Comparison of ENCODE assay signal across 13 cellular contexts in the genomic region with DNA sequence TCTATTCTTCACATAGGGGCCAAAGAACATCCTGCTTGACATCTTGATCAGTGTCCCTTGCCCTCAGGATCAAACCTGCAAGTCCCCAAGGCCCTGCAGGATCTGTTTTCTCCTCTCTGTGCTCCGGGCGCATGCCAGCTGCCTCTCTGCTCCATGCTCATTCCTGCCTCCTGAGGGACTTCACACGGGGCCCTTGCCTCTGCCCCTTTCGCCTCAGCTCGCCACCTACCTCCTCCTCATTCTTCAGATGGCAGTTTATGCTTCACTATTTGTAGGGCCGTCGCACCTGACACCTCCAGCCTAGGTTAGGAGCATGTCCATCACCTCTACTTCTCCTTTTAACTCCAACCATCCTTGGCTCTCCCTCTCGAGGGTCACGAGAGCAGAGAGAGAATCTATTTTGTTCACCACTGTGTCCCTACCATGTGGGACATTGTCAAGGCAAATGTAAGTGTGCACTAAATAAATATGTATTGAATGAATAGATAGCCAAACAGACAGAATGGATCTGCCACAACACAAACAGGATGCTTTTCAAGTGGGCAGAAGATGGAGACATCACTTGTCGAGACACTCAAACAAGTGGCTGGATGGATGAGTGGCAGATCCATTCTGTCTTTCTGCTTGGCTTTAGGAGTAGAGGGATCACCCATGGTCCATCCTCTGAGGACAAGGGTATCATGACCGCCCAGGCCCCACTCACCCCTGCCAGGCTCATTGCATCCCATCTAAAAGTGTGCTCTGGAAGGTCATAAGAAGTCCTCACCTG. TPM values are rescaled to one million over a fixed set of nuclear protein-coding genes. Genes with fewer than 3 reads are reported as not detected.
DNase-seq lines count a peak whose midpoint lies in the region; ATAC-seq and TF ChIP-seq lines count a peak whose summit lies in the region.
"Had no signal": no experiment of that assay in that cellular context is flagged by ENCODE, and none has a peak within 500 bp of the region (broad histone marks: within the 10 kb centered on the region; RNA-seq: fewer than 3 reads in every experiment).

No MANE protein-coding gene starts in this region.

- peak overlapping the region; percentile 87 for H3K27ac Mint-ChIP-seq in endothelial cell (ENCODE audit: unreplicated experiment)
- peak overlapping the region; percentile 91 to 99 (median 99) for H3K27ac Mint-ChIP-seq in nephron
- H3K27ac Mint-ChIP-seq: activated CD4-positive, alpha-beta T cell treated with anti-CD3 and anti-CD28 coated beads for 36 hours had no signal

- POLR2A ChIA-PET in OCI-LY7 (lab: Charles Lee): interaction anchor here (0.6 kb wide), 1 partner anchor 80 kb away, joined by 4 read pairs; no protein-coding TSS in a partner anchor

- H3K27ac ChIP-seq in 22Rv1 (peak overlapping the region; percentile 31), OCI-LY7 (ENCODE audit: low read depth, low read length, poor library complexity, severe bottlenecking) (no peak overlapping the region)
- H3K27ac ChIP-seq: C4-2B had no signal

- peaks cover 7% of the 10 kb centered on the region; the same call in 1 of the 2 replicates for H3K79me2 ChIP-seq in OCI-LY7 (ENCODE audit: insufficient read depth, low read depth, low read length)

- H2AFZ ChIP-seq in OCI-LY7 (ENCODE audit: low read length): no peak overlapping the region

- intact Hi-C loops in OCI-LY7 (cut with micrococcal nuclease; ENCODE audit: unreplicated experiment): no loop called here

- H3K27me3 Mint-ChIP-seq in endothelial cell (ENCODE audit: unreplicated experiment) (peaks cover 21% of the 10 kb centered on the region), nephron (ENCODE audit: low read depth) (no peaks in the 10 kb centered on the region)
- H3K27me3 Mint-ChIP-seq: activated CD4-positive, alpha-beta T cell treated with anti-CD3 and anti-CD28 coated beads for 36 hours had no signal

- ATAC-seq in HG03342 (IDR thresholded peaks at IDR 0.05; ENCODE audit: unreplicated experiment): no peak
- no peak for ATAC-seq in HG03378 (IDR thresholded peaks at IDR 0.05; ENCODE audit: unreplicated experiment)
- no peak for ATAC-seq in HG03280 (IDR thresholded peaks at IDR 0.05; ENCODE audit: unreplicated experiment)
- ATAC-seq: activated CD4-positive, alpha-beta T cell treated with anti-CD3 and anti-CD28 coated beads for 36 hours; HCT116 had no signal

- no peaks in the 10 kb centered on the region for H3K9me2 ChIP-seq in OCI-LY7 (ENCODE audit: insufficient read depth, low read length)

- DNase-seq in OCI-LY7 (ENCODE audit: low spot score) (no peak), endothelial cell (ENCODE audit: low spot score) (no peak), NCI-H1930 (lab: John Stamatoyannopoulos, UW) (no peak)
- DNase-seq: activated CD4-positive, alpha-beta T cell treated with anti-CD3 and anti-CD28 coated beads for 36 hours; cerebellar nuclear complex; NCI-H446 had no signal

- CTCF ChIA-PET in OCI-LY7 (lab: Charles Lee; ENCODE audit: unreplicated experiment): no interaction called here

- peak overlapping the region; percentile 85 for H3K4me3 Mint-ChIP-seq in endothelial cell (ENCODE audit: unreplicated experiment)
- peak overlapping the region in 1 of 3 experiments; percentile 19 for H3K4me3 Mint-ChIP-seq in nephron
- H3K4me3 Mint-ChIP-seq: activated CD4-positive, alpha-beta T cell treated with anti-CD3 and anti-CD28 coated beads for 36 hours had no signal

- no TSS peak for BruUV-seq in OCI-LY7 (replicated peaks; lab: Mats Ljungman, UMichigan)

- H3K36me3 ChIP-seq in OCI-LY7 (ENCODE audit: insufficient read depth, low read length): peaks cover 17% of the 10 kb centered on the region

- H3K4me1 ChIP-seq in OCI-LY7 (ENCODE audit: insufficient read depth, low read length, poor library complexity, severe bottlenecking): peaks cover 18% of the 10 kb centered on the region

- H3K36me3 Mint-ChIP-seq in endothelial cell (ENCODE audit: low read depth, unreplicated experiment) (peaks cover 39% of the 10 kb centered on the region), nephron (ENCODE audit: low read depth) (peaks cover 27% of the 10 kb centered on the region)

- TF ChIP-seq CTCF in 22Rv1 (IDR thresholded peaks at IDR 0.05): no peak
- TF ChIP-seq CTCF in OCI-LY7 (conservative IDR thresholded peaks at IDR 0.05; ENCODE audit: low read length): no peak
- TF ChIP-seq CTCF in endothelial cell (IDR thresholded peaks at IDR 0.05; ENCODE audit: unreplicated experiment): no peak
- TF ChIP-seq CTCF in nephron (IDR thresholded peaks at IDR 0.05; ENCODE audit: unreplicated experiment in 3 of 3): no peak

- no peaks in the 10 kb centered on the region for H3K9me3 Mint-ChIP-seq in endothelial cell (ENCODE audit: unreplicated experiment)
- no peaks in the 10 kb centered on the region for H3K9me3 Mint-ChIP-seq in nephron

- H3K4me1 Mint-ChIP-seq in endothelial cell (ENCODE audit: unreplicated experiment): peaks cover 74% of the 10 kb centered on the region
- peaks cover 71% of the 10 kb centered on the region for H3K4me1 Mint-ChIP-seq in nephron

- H4K20me1 ChIP-seq in OCI-LY7 (ENCODE audit: insufficient read depth, low read length): peaks cover 5% of the 10 kb centered on the region; the same call in 1 of the 2 replicates

- H3K4me3 ChIP-seq in OCI-LY7 (ENCODE audit: low read depth, low read length, poor library complexity, severe bottlenecking): no peak overlapping the region

- H3K9me3 ChIP-seq in OCI-LY7 (ENCODE audit: low read length): no peaks in the 10 kb centered on the region

- H3K4me2 ChIP-seq in OCI-LY7 (ENCODE audit: low read length): peak overlapping the region; percentile 11; the same call in 1 of the 2 replicates

RNA-seq across cellular contexts. Expression of a gene that starts 29.6 kb away (rescaled TPM):
- 86.8 and 96.9 TPM in 2 replicates for total RNA-seq in OCI-LY7 (2014; rRNA removed; shearing (Covaris generic))
- 147 and 178 TPM in 2 replicates for total RNA-seq in OCI-LY7 (2022)
- total RNA-seq in endothelial cell (ENCODE audit: unreplicated experiment): 744 TPM

RNA-seq across cellular contexts. Expression of a gene that starts 58.1 kb away (rescaled TPM):
- 321 and 325 TPM in 2 replicates for total RNA-seq in OCI-LY7 (2014; rRNA removed; shearing (Covaris generic))
- total RNA-seq in OCI-LY7 (2022): 353 and 364 TPM in 2 replicates
- total RNA-seq in endothelial cell (ENCODE audit: unreplicated experiment): 469 TPM

RNA-seq across cellular contexts. Expression of a gene that starts 59.3 kb away (rescaled TPM):
- total RNA-seq in OCI-LY7 (2014; rRNA removed; shearing (Covaris generic)): 102 and 108 TPM in 2 replicates
- total RNA-seq in OCI-LY7 (2022) (313 and 331 TPM in 2 replicates), endothelial cell (ENCODE audit: unreplicated experiment) (7.5 TPM)

Comparison
In these comparisons a context has a peak if more than half of its experiments do, and no peak if none do; other contexts are left out.
1. RNA of a gene that starts 59.3 kb away (total RNA-seq): 102 to 331 TPM in OCI-LY7; 7.5 TPM in endothelial cell (single experiment); every median in the first group is over 10 times any median in the second.